Comparison of ENCODE assay signal across 9 cellular contexts in genomic region chr1:10793129-10793651, GRCh38. TPM values are rescaled to one million over a fixed set of nuclear protein-coding genes. Genes with fewer than 3 reads are reported as not detected.
A peak's percentile ranks its signal among the peaks of the same experiment; 100 is the strongest.
DNase-seq lines count a peak whose midpoint lies in the region; TF ChIP-seq lines count a peak whose summit lies in the region.
"Had no signal": no experiment of that assay in that cellular context is flagged by ENCODE, and none has a peak within 500 bp of the region (broad histone marks: within the 10 kb centered on the region; RNA-seq: fewer than 3 reads in every experiment).

No MANE protein-coding gene starts in this region.

- peaks cover 80% of the 10 kb centered on the region for H3K27me3 ChIP-seq in smooth muscle cell (ENCODE audit: low read depth)

- H3K9ac ChIP-seq in smooth muscle cell (ENCODE audit: low read depth) = no peak overlapping the region

- TF ChIP-seq CTCF in fibroblast of pulmonary artery (IDR thresholded peaks at IDR 0.05; ENCODE audit: low read length, missing control alignments) (no peak), smooth muscle cell (IDR thresholded peaks at IDR 0.05; ENCODE audit: borderline replicate concordance, insufficient read depth, poor library complexity, severe bottlenecking) (no peak)

- no peak overlapping the region for H3K4me3 ChIP-seq in fibroblast of pulmonary artery (replicated peaks; ENCODE audit: low read depth, low read length)
- H3K4me3 ChIP-seq in smooth muscle cell = peak overlapping the region; percentile 82

- H4K20me1 ChIP-seq in smooth muscle cell (ENCODE audit: low read depth) = no peaks in the 10 kb centered on the region

- H2AFZ ChIP-seq in smooth muscle cell (ENCODE audit: low read depth) = no peak overlapping the region

- H3K9me3 ChIP-seq in smooth muscle cell (replicated peaks; ENCODE audit: low read depth) = no peaks in the 10 kb centered on the region

- H3K36me3 ChIP-seq in smooth muscle cell (ENCODE audit: low read depth) = no peaks in the 10 kb centered on the region

- no peak overlapping the region for H3K27ac ChIP-seq in smooth muscle cell (ENCODE audit: low read depth)
- H3K27ac ChIP-seq: epithelial cell of prostate had no signal

- peaks cover 44% of the 10 kb centered on the region for H3K4me1 ChIP-seq in smooth muscle cell (ENCODE audit: low read depth)

- H3K4me2 ChIP-seq in smooth muscle cell = peak overlapping the region; percentile 100

- DNase-seq in NCI-H2227 (lab: John Stamatoyannopoulos, UW; ENCODE audit: unreplicated experiment) (peak; percentile 38), NCI-H2227 treated with DMSO at 0.1 percent for 48 hours (lab: John Stamatoyannopoulos, UW) (no peak), OCI-M1 (lab: John Stamatoyannopoulos, UW) (peak; percentile 78), fibroblast of pulmonary artery (ENCODE audit: low read depth) (peak; percentile 11), smooth muscle cell (lab: John Stamatoyannopoulos, UW; ENCODE audit: unreplicated experiment) (no peak), HCEC 1CT (no peak), NCI-H524 treated with DMSO at 0.1 percent for 48 hours (lab: John Stamatoyannopoulos, UW) (no peak)
- DNase-seq in stimulated activated CD4-positive, alpha-beta T cell treated with anti-CD3 and anti-CD28 coated beads, Interleukin-12 subunit alpha, Interleukin-12 subunit beta, amount 100 ng/mL, for 4 hours = no peak

- WGBS in smooth muscle cell (ENCODE audit: low lambda C conversion rate) = 3% methylated on average over 9 of the region's 9 CpGs

- H3F3A ChIP-seq in smooth muscle cell (ENCODE audit: low read depth) = no peaks in the 10 kb centered on the region

- no peaks in the 10 kb centered on the region for H3K79me2 ChIP-seq in smooth muscle cell (ENCODE audit: low read depth)

RNA-seq across cellular contexts. Expression of gene CASZ1, which starts 3.3 kb away (rescaled TPM):
- total RNA-seq in smooth muscle cell = 1.6 and 1.9 TPM in 2 replicates
- polyA plus RNA-seq in smooth muscle cell = 0.70 and 2.1 TPM in 2 replicates

Comparison
In these comparisons a context has a peak if more than half of its experiments do, and no peak if none do; other contexts are left out.
1. DNase-seq: peak in NCI-H2227 (single experiment), OCI-M1 (single experiment) and fibroblast of pulmonary artery (single experiment); none in NCI-H2227 treated with DMSO at 0.1 percent for 48 hours (single experiment), smooth muscle cell (single experiment), HCEC 1CT (single experiment), NCI-H524 treated with DMSO at 0.1 percent for 48 hours (single experiment) and stimulated activated CD4-positive, alpha-beta T cell treated with anti-CD3 and anti-CD28 coated beads, Interleukin-12 subunit alpha, Interleukin-12 subunit beta, amount 100 ng/mL, for 4 hours (single experiment).